Comparison of ENCODE assay signal across 26 cellular contexts in the genomic region with DNA sequence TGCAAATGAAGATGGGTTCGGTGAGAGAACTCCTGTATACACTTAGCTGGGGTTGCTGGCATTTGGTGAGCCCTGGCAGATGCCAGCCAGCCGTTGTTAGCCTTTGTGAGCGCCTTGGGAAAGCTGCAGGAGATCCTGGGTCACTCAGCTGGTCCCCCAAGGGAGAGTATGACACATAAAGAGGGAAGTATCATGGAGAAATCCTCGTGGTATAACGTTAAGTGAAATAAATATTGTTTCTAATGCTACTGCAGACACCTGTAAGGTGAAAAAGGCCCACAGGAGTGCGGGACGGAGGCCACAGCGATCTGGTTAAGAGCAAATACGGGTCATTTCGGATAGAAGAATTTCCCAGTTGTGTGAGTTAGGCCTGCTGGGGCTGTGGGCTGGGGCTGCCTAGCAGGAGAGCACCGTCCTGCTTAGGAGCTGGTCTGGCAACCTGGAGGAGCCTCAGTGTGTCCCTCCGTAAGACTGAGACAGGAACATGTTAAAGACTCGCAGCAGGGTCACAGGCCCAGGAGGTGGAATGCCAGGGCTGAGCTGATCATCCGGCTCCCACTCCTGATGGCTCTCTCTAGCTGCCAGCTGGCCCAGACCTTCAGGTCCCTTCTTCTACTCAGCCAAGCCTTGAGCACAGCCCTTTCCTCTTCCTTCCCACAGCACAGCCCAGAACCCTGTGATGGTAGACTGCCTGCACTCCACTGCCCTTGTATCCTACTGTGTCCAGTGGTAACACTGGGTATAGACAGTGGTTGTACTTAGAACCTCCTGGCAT. TPM values are rescaled to one million over a fixed set of nuclear protein-coding genes. Genes with fewer than 3 reads are reported as not detected.
DNase-seq lines count a peak whose midpoint lies in the region; ATAC-seq, FAIRE-seq and TF ChIP-seq lines count a peak whose summit lies in the region.
"Had no signal": no experiment of that assay in that cellular context is flagged by ENCODE, and none has a peak within 500 bp of the region (broad histone marks: within the 10 kb centered on the region; RNA-seq: fewer than 3 reads in every experiment).

No MANE protein-coding gene starts in this region.

- H3K27ac Mint-ChIP-seq in naive thymus-derived CD8-positive, alpha-beta T cell: peak overlapping the region in 1 of 10 donors; percentile 8

- no peaks in the 10 kb centered on the region for H3K9me2 ChIP-seq in PC-3 (replicated peaks; ENCODE audit: low read length)

- TF ChIP-seq CTCF in GM20000 (IDR thresholded peaks at IDR 0.05; ENCODE audit: extremely low read depth, missing control alignments): no peak
- no peak for TF ChIP-seq CTCF in PC-3 (conservative IDR thresholded peaks at IDR 0.05; ENCODE audit: low read depth, low read length)
- TF ChIP-seq CTCF in left ventricle myocardium inferior (IDR thresholded peaks at IDR 0.05; ENCODE audit: borderline replicate concordance): no peak
- TF ChIP-seq CTCF in HepG2 (CRISPR knock-in tag; IDR thresholded peaks at IDR 0.05): no peak

- H4K20me1 ChIP-seq in PC-3 (ENCODE audit: low read length) (no peaks in the 10 kb centered on the region), HepG2 (ENCODE audit: insufficient read depth, low read length) (no peaks in the 10 kb centered on the region)

- no peak overlapping the region for H2AFZ ChIP-seq in PC-3 (ENCODE audit: low read length)
- H2AFZ ChIP-seq in HepG2 (ENCODE audit: low read length): no peak overlapping the region
- H2AFZ ChIP-seq: parathyroid adenoma, PC-9 had no signal

- H3K79me2 ChIP-seq in PC-3 (ENCODE audit: low read length) (no peaks in the 10 kb centered on the region), HepG2 (ENCODE audit: insufficient read depth, low read length) (no peaks in the 10 kb centered on the region)
- H3K79me2 ChIP-seq: parathyroid adenoma had no signal

- TF ChIP-seq EP300 in HepG2 (IDR thresholded peaks at IDR 0.05; ENCODE audit: low read depth in 2 of 2, low read length in 2 of 2) (no peak), HepG2 (CRISPR knock-in tag; IDR thresholded peaks at IDR 0.05; ENCODE audit: borderline replicate concordance) (no peak)

- POLR2A ChIA-PET in PC-3 (lab: Charles Lee; ENCODE audit: unreplicated experiment): no interaction called here
- POLR2A ChIA-PET in naive thymus-derived CD8-positive, alpha-beta T cell (lab: Charles Lee): no interaction called here
- POLR2A ChIA-PET in HepG2 (lab: Yijun Ruan, JAX): no interaction called here

- H3K4me1 Mint-ChIP-seq in naive thymus-derived CD8-positive, alpha-beta T cell: peaks cover 15 to 44% (median 29%) of the 10 kb centered on the region in 4 donors

- 55% methylated on average over 13 of the region's 14 CpGs for WGBS in HepG2 (ENCODE audit: low lambda C conversion rate)

- peaks cover 0 to 6% (median 0%) of the 10 kb centered on the region in 9 donors for H3K9me3 Mint-ChIP-seq in naive thymus-derived CD8-positive, alpha-beta T cell

- ATAC-seq in PC-3: peak; percentile 18; the same call in 1 of the 2 replicates
- no peak for ATAC-seq in naive thymus-derived CD8-positive, alpha-beta T cell
- no peak for ATAC-seq in GM21576 (IDR thresholded peaks at IDR 0.05; ENCODE audit: unreplicated experiment)
- no peak for ATAC-seq in GM18520 (IDR thresholded peaks at IDR 0.05; ENCODE audit: unreplicated experiment)
- no peak for ATAC-seq in HepG2
- ATAC-seq: sciatic nerve had no signal

- H3K4me2 ChIP-seq in PC-3 (ENCODE audit: low read length) (no peak overlapping the region), HepG2 (ENCODE audit: low read depth, low read length) (no peak overlapping the region)
- H3K4me2 ChIP-seq: PC-9 had no signal

- peak; percentile 34 for DNase-seq in GM20000 (ENCODE audit: low spot score)
- DNase-seq in PC-3: no peak
- no peak for DNase-seq in left ventricle myocardium inferior
- no peak for DNase-seq in naive thymus-derived CD8-positive, alpha-beta T cell
- DNase-seq in HepG2 (ENCODE audit: low spot score): no peak
- DNase-seq: activated CD4-positive, alpha-beta T cell treated with anti-CD3 and anti-CD28 coated beads, Interleukin-2, amount 50 U/mL, for 48 hours; activated CD8-positive, alpha-beta memory T cell treated with anti-CD3 and anti-CD28 coated beads, Interleukin-2, amount 50 U/mL, for 4 hours; activated gamma-delta T cell; brain microvascular endothelial cell; colonic mucosa; foreskin melanocyte; GOT3; hypothalamus; mammary epithelial cell; naive B cell; NCI-H1436; NCI-H446 treated with DMSO at 0.1 percent for 48 hours; PC-9; SIG-M5; transverse colon had no signal

- no peak for TF ChIP-seq POLR2A in HepG2 (IDR thresholded peaks at IDR 0.05; ENCODE audit: insufficient read depth in 1 of 2, low read depth in 2 of 2, low read length in 2 of 2)

- peak overlapping the region in 6 of 10 donors; percentile 45 to 69 (median 53) for H3K4me3 Mint-ChIP-seq in naive thymus-derived CD8-positive, alpha-beta T cell

- peaks cover 38 to 92% (median 66%) of the 10 kb centered on the region in 5 donors for H3K27me3 Mint-ChIP-seq in naive thymus-derived CD8-positive, alpha-beta T cell

- H3K4me3 ChIP-seq in PC-3 (ENCODE audit: low read length) (no peak overlapping the region), left ventricle myocardium inferior (peak overlapping the region; percentile 76), HepG2 (replicated peaks in 1 of 3; ENCODE audit: insufficient read depth in 1 of 3, low read depth in 2 of 3, low read length in 3 of 3) (no peak overlapping the region)
- H3K4me3 ChIP-seq: colonic mucosa, PC-9 had no signal

- H3K36me3 ChIP-seq in PC-3 (ENCODE audit: low read depth, low read length) (no peaks in the 10 kb centered on the region), left ventricle myocardium inferior (peaks cover 16% of the 10 kb centered on the region), HepG2 (replicated peaks in 1 of 2; ENCODE audit: control insufficient read depth in 1 of 2, insufficient read depth in 2 of 2, low read length in 2 of 2) (no peaks in the 10 kb centered on the region)
- H3K36me3 ChIP-seq: brain microvascular endothelial cell, colonic mucosa, transverse colon had no signal

- intact Hi-C loops in PC-3 (cut with micrococcal nuclease) (no loop called here), left ventricle myocardium inferior (cut with micrococcal nuclease) (no loop called here), HepG2 (cut with micrococcal nuclease; ENCODE audit: unreplicated experiment) (no loop called here)

- BruUV-seq in PC-3 (replicated peaks; lab: Mats Ljungman, UMichigan): no TSS peak
- no TSS peak for BruUV-seq in HepG2 (replicated peaks; lab: Mats Ljungman, UMichigan)

- TF ChIP-seq RAD21 in HepG2 (CRISPR knock-in tag; IDR thresholded peaks at IDR 0.05): no peak

- no peak overlapping the region for H3K27ac ChIP-seq in PC-3 (ENCODE audit: low read length)
- peak overlapping the region; percentile 91 for H3K27ac ChIP-seq in left ventricle myocardium inferior (replicated peaks)
- no peak overlapping the region for H3K27ac ChIP-seq in HepG2 (ENCODE audit: extremely low read length, insufficient read depth, low read length)
- H3K27ac ChIP-seq: brain microvascular endothelial cell, colonic mucosa, esophagus muscularis mucosa, parathyroid adenoma, PC-9, transverse colon had no signal

- CTCF ChIA-PET in PC-3 (lab: Charles Lee) (no interaction called here), HepG2 (lab: Yijun Ruan, JAX; ENCODE audit: low intra/inter-chr PET ratio, low total read pairs) (no interaction called here)

- H3K36me3 Mint-ChIP-seq in naive thymus-derived CD8-positive, alpha-beta T cell: peaks cover 0 to 2% (median 0%) of the 10 kb centered on the region in 3 donors

- H3K27me3 ChIP-seq in PC-3 (ENCODE audit: low read length): peaks cover 20% of the 10 kb centered on the region; the same call in 1 of the 2 replicates
- H3K27me3 ChIP-seq in left ventricle myocardium inferior (ENCODE audit: low read depth): peaks cover 90% of the 10 kb centered on the region
- peaks cover 12 to 57% of the 10 kb centered on the region in 2 experiments for H3K27me3 ChIP-seq in HepG2 (ENCODE audit: control insufficient read depth in 1 of 2, insufficient read depth in 2 of 2, low read length in 2 of 2)

- H3K4me1 ChIP-seq in PC-3 (ENCODE audit: insufficient read depth, low read length) (no peaks in the 10 kb centered on the region), left ventricle myocardium inferior (peaks cover 56% of the 10 kb centered on the region), HepG2 (ENCODE audit: insufficient read depth, low read length) (no peaks in the 10 kb centered on the region)
- H3K4me1 ChIP-seq: parathyroid adenoma had no signal

- FAIRE-seq in HepG2 (lab: Jason Lieb, UNC): no peak
- FAIRE-seq: keratinocyte had no signal

- no peaks in the 10 kb centered on the region for H3F3A ChIP-seq in PC-3 (ENCODE audit: low read length, unreplicated experiment)

- H3K9me3 ChIP-seq in PC-3 (ENCODE audit: low read length): no peaks in the 10 kb centered on the region
- H3K9me3 ChIP-seq in left ventricle myocardium inferior (replicated peaks): no peaks in the 10 kb centered on the region
- H3K9me3 ChIP-seq in HepG2 (ENCODE audit: low read length): no peaks in the 10 kb centered on the region
- H3K9me3 ChIP-seq: colonic mucosa, esophagus muscularis mucosa, transverse colon had no signal

- in situ Hi-C loops in HepG2 (cut with HindIII; ENCODE audit: extremely low pct_ligation_motif_present, low pct_unique_long_range_greater_than_20kb): no loop called here

- H3K9ac ChIP-seq in PC-3 (ENCODE audit: low read length): no peak overlapping the region
- H3K9ac ChIP-seq in HepG2 (ENCODE audit: insufficient read depth, low read depth, low read length): no peak overlapping the region
- H3K9ac ChIP-seq: parathyroid adenoma had no signal

RNA-seq across cellular contexts. Expression of a gene that starts 4.9 kb away (rescaled TPM):
- not detected in 2 replicates for total RNA-seq in PC-3 (2014; rRNA removed)
- 248 TPM for total RNA-seq in left ventricle myocardium inferior
- not detected for total RNA-seq in naive thymus-derived CD8-positive, alpha-beta T cell
- under 1 TPM in 1 of 3 donors, not detected in 2; 0.36 TPM for polyA plus RNA-seq in naive thymus-derived CD8-positive, alpha-beta T cell
- total RNA-seq in HepG2 (2016; rRNA removed; fragmentation: Illumina TruSeq; extraction: Trizol): 0.49 and 0.93 TPM in 2 replicates
- total RNA-seq in HepG2 (2016; cell fraction: cytosol; rRNA removed; fragmentation: Illumina TruSeq; extraction: Trizol; ENCODE audit: low read depth): 0.44 and 1.3 TPM in 2 replicates
- total RNA-seq in HepG2 (2016; cell fraction: insoluble cytoplasmic fraction; rRNA removed; fragmentation: Illumina TruSeq; extraction: Trizol): 0.21 and 0.84 TPM in 2 replicates
- total RNA-seq in HepG2 (2016; cell fraction: membrane; rRNA removed; fragmentation: Illumina TruSeq; extraction: Trizol): 1.3 and 1.5 TPM in 2 replicates
- total RNA-seq in HepG2 (2016; cell fraction: nucleus; rRNA removed; fragmentation: Illumina TruSeq; extraction: Trizol): 0.56 and 0.59 TPM in 2 replicates
- 0.53 and 0.59 TPM in 2 replicates for polyA plus RNA-seq in HepG2 (2011; rRNA removed)
- polyA plus RNA-seq in HepG2 (2011; cell fraction: cytosol; rRNA removed): 0.51 and 1.1 TPM in 2 replicates
- 0.71 and 1.1 TPM in 2 replicates for polyA plus RNA-seq in HepG2 (2011; cell fraction: nucleus; rRNA removed)
- polyA plus RNA-seq in HepG2 (2012): 0.76 and 2.3 TPM in 2 replicates
- polyA plus RNA-seq in HepG2 (2016; cell fraction: cytosol; fragmentation: Illumina TruSeq; extraction: Trizol; ENCODE audit: low read depth): 1.3 TPM in 2 replicates
- 0.97 and 1.0 TPM in 2 replicates for polyA plus RNA-seq in HepG2 (2016; cell fraction: insoluble cytoplasmic fraction; fragmentation: Illumina TruSeq; extraction: Trizol; ENCODE audit: low read depth)
- 1.5 and 1.9 TPM in 2 replicates for polyA plus RNA-seq in HepG2 (2016; cell fraction: membrane; fragmentation: Illumina TruSeq; extraction: Trizol; ENCODE audit: low read depth)
- polyA plus RNA-seq in HepG2 (2016; cell fraction: nucleus; fragmentation: Illumina TruSeq; extraction: Trizol; ENCODE audit: insufficient read depth, low read depth): 0.95 and 1.3 TPM in 2 replicates
- 0.32 TPM in 1 of 2 replicates, not detected in the other for polyA minus RNA-seq in HepG2 (2011; rRNA and poly(A)+ RNA removed; ENCODE audit: low replicate concordance)
- 0.35 TPM in 1 of 2 replicates, not detected in the other for polyA minus RNA-seq in HepG2 (2011; cell fraction: cytosol; rRNA and poly(A)+ RNA removed)
- polyA minus RNA-seq in HepG2 (2011; cell fraction: nucleus; rRNA and poly(A)+ RNA removed): not detected in 2 replicates
- total RNA-seq: colonic mucosa, esophagus muscularis mucosa, sciatic nerve, transverse colon had no signal
- polyA plus RNA-seq: keratinocyte, mammary epithelial cell had no signal

Comparison
In these comparisons a context has a peak if more than half of its experiments do, and no peak if none do; other contexts are left out.
1. RNA of a gene that starts 4.9 kb away (total RNA-seq): 248 TPM in left ventricle myocardium inferior (single experiment); 0.21 to 1.5 TPM in HepG2, not detected in PC-3 and not detected in naive thymus-derived CD8-positive, alpha-beta T cell; every median in the first group is over 10 times any median in the second.